ENCODE assay signal across 8 cellular contexts in the genomic region with DNA sequence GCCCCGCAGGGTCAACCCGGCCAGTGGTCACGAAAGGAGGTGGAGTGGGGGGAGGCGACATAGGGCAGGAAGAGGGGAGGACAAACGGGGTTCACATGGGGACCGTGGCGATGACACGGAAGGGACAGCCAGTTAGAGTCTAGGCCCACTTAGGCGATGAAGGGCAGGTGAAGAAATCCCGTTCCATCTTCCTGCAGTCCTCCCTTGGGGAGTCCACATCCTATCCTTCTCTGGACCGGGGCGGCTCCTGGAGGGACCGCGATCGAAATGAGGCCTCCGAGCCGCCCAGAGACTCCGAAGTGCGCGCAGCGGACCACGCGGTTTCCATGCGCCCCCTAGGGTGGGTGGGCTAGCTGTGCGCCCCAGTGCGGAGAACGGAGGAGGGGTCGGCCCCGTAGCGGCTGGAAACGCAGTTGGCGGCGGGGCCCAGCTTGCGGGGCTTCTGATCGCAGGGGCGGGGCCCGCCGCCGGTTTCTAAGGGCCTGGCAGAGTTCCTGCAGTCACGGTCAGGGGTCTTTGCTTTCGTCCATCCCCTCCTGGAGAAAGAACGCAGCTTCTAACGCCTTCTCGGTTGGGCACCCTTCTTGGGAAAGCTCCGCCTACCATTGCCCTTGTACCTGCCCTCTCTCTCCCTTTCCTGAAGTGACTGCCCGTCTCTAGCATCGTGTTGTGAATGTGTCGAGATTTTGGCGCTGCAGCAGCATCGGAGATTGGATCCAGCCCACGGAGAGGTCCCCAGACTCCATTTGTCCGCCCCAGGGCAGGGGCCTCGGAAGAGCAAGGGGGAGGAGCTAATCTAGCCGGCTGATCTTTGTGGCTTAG. TPM values are rescaled to one million over a fixed set of nuclear protein-coding genes. Genes with fewer than 3 reads are reported as not detected.
DNase-seq lines count a peak whose midpoint lies in the region; ATAC-seq and TF ChIP-seq lines count a peak whose summit lies in the region.

No MANE protein-coding gene starts in this region.

- no peaks in the 10 kb centered on the region for H3K27me3 Mint-ChIP-seq in activated naive CD4-positive, alpha-beta T cell treated with anti-CD3 and anti-CD28 coated beads, Interleukin-2, amount 50 U/mL, for 24 hours

- H3K4me3 Mint-ChIP-seq in activated naive CD4-positive, alpha-beta T cell treated with anti-CD3 and anti-CD28 coated beads, Interleukin-2, amount 50 U/mL, for 24 hours = peak overlapping the region; percentile 94

- H3K9me3 ChIP-seq in prostate gland = no peaks in the 10 kb centered on the region
- no peaks in the 10 kb centered on the region for H3K9me3 ChIP-seq in aorta (ENCODE audit: control insufficient read depth, low read length)

- peak overlapping the region; percentile 85 for H3K27ac Mint-ChIP-seq in activated naive CD4-positive, alpha-beta T cell treated with anti-CD3 and anti-CD28 coated beads, Interleukin-2, amount 50 U/mL, for 24 hours

- H3K27me3 ChIP-seq in prostate gland (replicated peaks; ENCODE audit: insufficient read depth) = no peaks in the 10 kb centered on the region
- H3K27me3 ChIP-seq in aorta (ENCODE audit: control insufficient read depth in 1 of 2, insufficient read depth in 2 of 2, low read length in 1 of 2) = no peaks in the 10 kb centered on the region

- H3K9me3 Mint-ChIP-seq in activated naive CD4-positive, alpha-beta T cell treated with anti-CD3 and anti-CD28 coated beads, Interleukin-2, amount 50 U/mL, for 24 hours = no peaks in the 10 kb centered on the region

- intact Hi-C loops in left ventricle myocardium superior (cut with micrococcal nuclease) (no loop called here), prostate gland (cut with DNase I) (no loop called here), aorta (cut with DNase I) (no loop called here)

- H3K4me1 ChIP-seq in prostate gland (replicated peaks) (no peaks in the 10 kb centered on the region), aorta (ENCODE audit: control insufficient read depth in 1 of 2, insufficient read depth in 2 of 2, low read length in 2 of 2) (no peaks in the 10 kb centered on the region)

- H3K27ac ChIP-seq in prostate gland (peak overlapping the region; percentile 28 to 46), aorta (ENCODE audit: low read depth in 1 of 2, low read length in 2 of 2) (no peak overlapping the region)

- H3K4me3 ChIP-seq in GM12864 (ENCODE audit: low read depth, low read length) (peak overlapping the region; percentile 1), prostate gland (peak overlapping the region; percentile 37 to 47), aorta (ENCODE audit: low read length in 2 of 2) (peak overlapping the region; percentile 24 to 69)

- no peak for TF ChIP-seq POLR2A in prostate gland (IDR thresholded peaks at IDR 0.05)

- peak; percentile 14 for TF ChIP-seq CTCF in GM12864 (IDR thresholded peaks at IDR 0.05; ENCODE audit: low read depth, low read length, missing control alignments)
- peak in 2 of 4 experiments; percentile 14 to 32 for TF ChIP-seq CTCF in prostate gland (IDR thresholded peaks at IDR 0.05)

- no peak for DNase-seq in GM12864 (ENCODE audit: low read depth)
- peak; percentile 41 for DNase-seq in RPMI7951 (ENCODE audit: low read depth)
- DNase-seq in left ventricle myocardium superior = peak; percentile 57
- no peak for DNase-seq in prostate gland (ENCODE audit: low spot score)
- DNase-seq in aorta = peak in 1 of 2 donors; percentile 78

- ATAC-seq in left ventricle myocardium superior (peak; percentile 74), aorta (ENCODE audit: low FRiP score) (peak; percentile 81), HG02973 (IDR thresholded peaks at IDR 0.05; ENCODE audit: unreplicated experiment) (no peak), GM21528 (IDR thresholded peaks at IDR 0.05; ENCODE audit: low FRiP score, unreplicated experiment) (no peak)

- no peaks in the 10 kb centered on the region for H3K36me3 Mint-ChIP-seq in activated naive CD4-positive, alpha-beta T cell treated with anti-CD3 and anti-CD28 coated beads, Interleukin-2, amount 50 U/mL, for 24 hours

- H3K36me3 ChIP-seq in prostate gland (no peaks in the 10 kb centered on the region), aorta (ENCODE audit: control insufficient read depth in 1 of 2, insufficient read depth in 2 of 2, low read length in 1 of 2) (no peaks in the 10 kb centered on the region)

- H3K4me1 Mint-ChIP-seq in activated naive CD4-positive, alpha-beta T cell treated with anti-CD3 and anti-CD28 coated beads, Interleukin-2, amount 50 U/mL, for 24 hours = peaks cover 16% of the 10 kb centered on the region

- WGBS in prostate gland = 2% methylated on average over 54 of the region's 54 CpGs
- 1% methylated on average over 50 to 54 of the region's 54 CpGs for WGBS in aorta, 2 donors

RNA-seq across cellular contexts. Expression of gene TMEM225B, which starts 17.9 kb away (rescaled TPM):
- total RNA-seq in RPMI7951 (2014; rRNA removed; shearing (Covaris generic)) = 0.72 TPM in 1 of 2 replicates, not detected in the other
- total RNA-seq in left ventricle myocardium superior (not detected), prostate gland (10 to 100 TPM in 1 of 2 donors, not detected in 1; 23.5 TPM), aorta (1 to 10 TPM in 1 of 2 donors, under 1 TPM in 1; 0.52 to 1.7 TPM)
- polyA plus RNA-seq in aorta = 1 to 10 TPM in 1 of 2 donors, under 1 TPM in 1; 0.63 to 1.3 TPM

RNA-seq across cellular contexts. Expression of gene ZNF655, which starts 21.7 kb away (rescaled TPM):
- total RNA-seq in RPMI7951 (2014; rRNA removed; shearing (Covaris generic)) = 44.4 and 49.5 TPM in 2 replicates
- 30.0 TPM for total RNA-seq in left ventricle myocardium superior
- 100 to 1,000 TPM in 1 of 2 donors, 10 to 100 TPM in 1; 79.7 to 112 TPM for total RNA-seq in prostate gland
- 10 to 100 TPM; 78.9 to 93.1 TPM for total RNA-seq in aorta
- polyA plus RNA-seq in aorta = 10 to 100 TPM; 47.7 to 52.3 TPM

RNA-seq across cellular contexts. Expression of gene FAM200A, which starts 28.3 kb away (rescaled TPM):
- total RNA-seq in RPMI7951 (2014; rRNA removed; shearing (Covaris generic)) = 9.5 and 10.8 TPM in 2 replicates
- total RNA-seq in left ventricle myocardium superior (7.0 TPM), prostate gland (10 to 100 TPM in 1 of 2 donors, 1 to 10 TPM in 1; 5.5 to 11.2 TPM), aorta (1 to 10 TPM; 3.0 to 5.9 TPM)
- 1 to 10 TPM; 2.3 to 3.2 TPM for polyA plus RNA-seq in aorta

RNA-seq across cellular contexts. Expression of gene ZSCAN25, which starts 36.6 kb away (rescaled TPM):
- 6.1 and 7.9 TPM in 2 replicates for total RNA-seq in RPMI7951 (2014; rRNA removed; shearing (Covaris generic))
- total RNA-seq in left ventricle myocardium superior = 8.3 TPM
- 10 to 100 TPM; 20.1 to 28.0 TPM for total RNA-seq in prostate gland
- total RNA-seq in aorta = 10 to 100 TPM; 16.2 to 22.5 TPM
- 1 to 10 TPM; 2.1 to 7.4 TPM for polyA plus RNA-seq in aorta

Comparison
In these comparisons a context has a peak if more than half of its experiments do, and no peak if none do; other contexts are left out.
1. DNase-seq: peak in RPMI7951 (single experiment) and left ventricle myocardium superior (single experiment); none in GM12864 (single experiment) and prostate gland (single experiment).
2. ATAC-seq: peak in left ventricle myocardium superior (single experiment) and aorta (single experiment); none in HG02973 (single experiment) and GM21528 (single experiment).
3. H3K27ac ChIP-seq: peak in prostate gland (2 of 2); none in aorta (0 of 2).
4. Peak in every context shown above with its lines, with median percentiles within 50 percentile points of each other: H3K4me3 ChIP-seq.